1 cellular context compared by ENCODE assay signal in the genomic region with DNA sequence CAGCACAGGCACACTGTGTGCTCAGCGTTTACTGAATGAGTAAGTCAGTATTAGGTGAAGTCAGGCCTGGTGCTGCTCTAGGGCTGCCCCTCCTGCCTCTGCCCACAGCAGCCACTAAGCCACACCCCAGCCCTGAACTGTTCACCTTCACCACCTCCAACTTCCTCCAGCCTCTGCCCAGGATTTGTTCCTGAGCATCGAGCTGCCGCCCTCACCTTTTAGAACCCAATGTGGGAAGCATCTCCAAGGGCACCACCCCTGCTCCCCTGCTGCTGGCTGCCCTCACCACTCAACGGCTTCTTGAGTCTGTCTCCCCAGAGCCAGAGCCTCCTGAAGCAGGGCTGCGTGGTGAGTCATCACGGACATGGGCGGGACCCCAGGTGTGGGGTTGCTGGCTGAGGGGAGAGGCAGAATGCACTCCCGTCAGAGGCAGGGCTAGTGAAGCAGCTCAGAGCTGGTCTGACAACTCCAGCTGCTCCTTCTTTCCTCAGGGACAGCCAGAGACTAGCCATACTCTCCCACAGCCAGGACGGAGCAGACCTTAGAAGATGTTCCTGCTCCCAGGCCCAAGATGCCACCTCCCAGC.
TF ChIP-seq lines count a peak whose summit lies in the region.

No MANE protein-coding gene starts in this region.

TF ChIP-seq in IMR-90, 13 proteins besides CTCF, POLR2A, EP300 and RAD21:
- TF ChIP-seq NFE2L2 (IDR thresholded peaks at IDR 0.05; ENCODE audit: low read depth, low read length) (no peak), MAZ (IDR thresholded peaks at IDR 0.05; ENCODE audit: borderline replicate concordance, low read depth, low read length) (no peak), MXI1 (IDR thresholded peaks at IDR 0.05; ENCODE audit: borderline replicate concordance, low read depth, low read length) (no peak), FOS (IDR thresholded peaks at IDR 0.05; ENCODE audit: low read depth, low read length) (0 out of 2 replicates have a peak, but pooled peaks have one; percentile 5)
